ENCODE assay signal across 37 cellular contexts in the genomic region with DNA sequence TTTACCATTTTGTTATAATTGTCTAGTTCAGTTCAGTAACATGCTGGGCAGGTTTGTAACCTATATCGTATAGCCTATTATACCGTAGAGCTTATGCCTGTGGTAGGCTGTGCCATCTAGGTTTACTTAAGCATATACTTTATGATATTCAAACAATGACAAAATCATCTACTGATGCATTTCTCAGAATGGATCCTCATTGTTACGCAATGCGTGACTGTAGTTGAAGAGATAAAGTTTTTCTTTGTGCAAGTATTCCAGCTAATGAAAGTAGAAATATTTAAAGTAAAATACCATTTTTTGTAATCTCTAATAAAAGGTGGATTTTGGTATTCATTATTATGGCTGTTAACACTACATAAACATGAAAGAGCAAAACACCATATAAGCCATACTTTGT.
"Had no signal": no experiment of that assay in that cellular context is flagged by ENCODE, and none has a peak within 500 bp of the region (broad histone marks: within the 10 kb centered on the region; RNA-seq: fewer than 3 reads in every experiment).

No MANE protein-coding gene starts in this region.

- H3K36me3 Mint-ChIP-seq: activated CD4-positive, alpha-beta memory T cell treated with anti-CD3 and anti-CD28 coated beads for 36 hours; activated naive CD8-positive, alpha-beta T cell treated with anti-CD3 and anti-CD28 coated beads for 36 hours had no signal

- H3K4me1 ChIP-seq: adrenal gland, body of pancreas, breast epithelium had no signal

- H3K27ac Mint-ChIP-seq: activated B cell treated with CpG ODN at 0.5 μM for 24 hours; activated CD4-positive, alpha-beta memory T cell treated with anti-CD3 and anti-CD28 coated beads for 36 hours; activated CD4-positive, alpha-beta T cell treated with anti-CD3 and anti-CD28 coated beads, Interleukin-2, amount 10 ng/mL, durations not matched to agents 24 days and 14 days; activated CD8-positive, alpha-beta T cell treated with anti-CD3 and anti-CD28 coated beads for 36 hours; activated naive CD4-positive, alpha-beta T cell treated with anti-CD3 and anti-CD28 coated beads for 36 hours; activated naive CD4-positive, alpha-beta T cell treated with anti-CD3 and anti-CD28 coated beads, Interleukin-2, amount 50 U/mL, for 72 hours; activated naive CD8-positive, alpha-beta T cell treated with anti-CD3 and anti-CD28 coated beads for 36 hours; activated T-cell treated with anti-CD3 and anti-CD28 coated beads, Interleukin-2, amount 50 U/mL, for 72 hours; activated T-helper 1 cell treated with anti-CD3 and anti-CD28 coated beads, Interleukin-12 subunit alpha, Interleukin-12 subunit beta, Interleukin-2, Interleukin-4 antibody, amounts not matched to agents 30 ng/mL and 10 ng/mL and 1 ng/mL, durations not matched to agents 14 hours and 24 hours and 36 hours; activated T-helper 17 cell treated with anti-CD3 and anti-CD28 coated beads, Interleukin-2, amount 50 U/mL, for 72 hours; T-helper 1 cell treated with Interleukin-12 subunit alpha and Interleukin-12 subunit beta and Interleukin-4 antibody, amounts not matched to agents 30 μg/mL and 1 μg/mL, for 36 hours; T-helper 2 cell treated with Interferon-gamma antibody and Interleukin-4, amounts not matched to agents 5 μg/mL and 100 μg/mL, for 36 hours had no signal

- H3K36me3 ChIP-seq: adrenal gland, brain microvascular endothelial cell, breast epithelium had no signal

- DNase-seq: activated B cell treated with CpG ODN at 0.5 μM for 24 hours; activated CD4-positive, alpha-beta memory T cell treated with anti-CD3 and anti-CD28 coated beads for 36 hours; activated CD4-positive, alpha-beta T cell treated with anti-CD3 and anti-CD28 coated beads for 4 hours; activated CD4-positive, alpha-beta T cell treated with anti-CD3 and anti-CD28 coated beads, Interleukin-2, amount 10 ng/mL, durations not matched to agents 24 days and 14 days; activated CD4-positive, alpha-beta T cell treated with anti-CD3 and anti-CD28 coated beads, Interleukin-2, amount 50 U/mL, for 1 hour; activated CD4-positive, alpha-beta T cell treated with anti-CD3 and anti-CD28 coated beads, Interleukin-2, amount 50 U/mL, for 4 hours; activated CD4-positive, CD25-positive, alpha-beta regulatory T cell treated with anti-CD3 and anti-CD28 coated beads, Interleukin-2, amount 50 U/mL, for 72 hours; activated CD8-positive, alpha-beta memory T cell treated with anti-CD3 and anti-CD28 coated beads, Interleukin-2, amount 50 U/mL, for 4 hours; activated CD8-positive, alpha-beta T cell treated with anti-CD3 and anti-CD28 coated beads for 36 hours; activated effector memory CD4-positive, alpha-beta T cell treated with anti-CD3 and anti-CD28 coated beads, Interleukin-2, amount 50 U/mL, for 16 hours; activated gamma-delta T cell treated with Interleukin-2 at 50 U/mL for 16 hours; activated naive CD4-positive, alpha-beta T cell; activated naive CD4-positive, alpha-beta T cell treated with anti-CD3 and anti-CD28 coated beads for 36 hours; activated naive CD4-positive, alpha-beta T cell treated with anti-CD3 and anti-CD28 coated beads, Interleukin-2, amount 50 U/mL, for 16 hours; activated naive CD8-positive, alpha-beta T cell treated with anti-CD3 and anti-CD28 coated beads for 36 hours; activated T-cell treated with anti-CD3 and anti-CD28 coated beads for 4 hours; activated T-cell treated with anti-CD3 and anti-CD28 coated beads, Interleukin-2, amount 50 U/mL, for 1 hour; activated T-cell treated with anti-CD3 and anti-CD28 coated beads, Interleukin-2, amount 50 U/mL, for 4 hours; activated T-cell treated with anti-CD3 and anti-CD28 coated beads, Interleukin-2, amount 50 U/mL, for 72 hours; adrenal gland; amniotic stem cell; aorta; body of pancreas; brain microvascular endothelial cell; cerebellar nuclear complex; T-helper 2 cell; T-helper 9 cell had no signal

- FAIRE-seq: astrocyte, TTC549 had no signal

- H3K27ac ChIP-seq: adrenal gland, body of pancreas, brain microvascular endothelial cell, breast epithelium, VCaP had no signal

- H3K4me1 Mint-ChIP-seq: activated B cell treated with CpG ODN at 0.5 μM for 24 hours; activated CD4-positive, alpha-beta T cell treated with anti-CD3 and anti-CD28 coated beads, Interleukin-2, amount 10 ng/mL, durations not matched to agents 24 days and 14 days; activated naive CD8-positive, alpha-beta T cell treated with anti-CD3 and anti-CD28 coated beads for 36 hours; activated T-helper 17 cell treated with anti-CD3 and anti-CD28 coated beads, Interleukin-2, amount 50 U/mL, for 72 hours; central memory CD8-positive, alpha-beta T cell had no signal

- H3K9me3 ChIP-seq: adrenal gland, body of pancreas, breast epithelium had no signal

- H3K4me3 ChIP-seq: adrenal gland, body of pancreas, breast epithelium had no signal

- H3K27me3 ChIP-seq: adrenal gland, body of pancreas, brain microvascular endothelial cell, breast epithelium had no signal

- H3K4me3 Mint-ChIP-seq: activated B cell treated with CpG ODN at 0.5 μM for 24 hours; activated CD4-positive, alpha-beta memory T cell treated with anti-CD3 and anti-CD28 coated beads for 36 hours; activated CD4-positive, alpha-beta T cell treated with anti-CD3 and anti-CD28 coated beads, Interleukin-2, amount 10 ng/mL, durations not matched to agents 24 days and 14 days; activated CD8-positive, alpha-beta T cell treated with anti-CD3 and anti-CD28 coated beads for 36 hours; activated naive CD4-positive, alpha-beta T cell treated with anti-CD3 and anti-CD28 coated beads for 36 hours; activated naive CD8-positive, alpha-beta T cell treated with anti-CD3 and anti-CD28 coated beads for 36 hours; activated T-cell treated with anti-CD3 and anti-CD28 coated beads, Interleukin-2, amount 50 U/mL, for 4 hours; activated T-cell treated with anti-CD3 and anti-CD28 coated beads, Interleukin-2, amount 50 U/mL, for 72 hours; activated T-helper 1 cell treated with anti-CD3 and anti-CD28 coated beads, Interleukin-12 subunit alpha, Interleukin-12 subunit beta, Interleukin-2, Interleukin-4 antibody, amounts not matched to agents 30 ng/mL and 10 ng/mL and 1 ng/mL, durations not matched to agents 14 hours and 24 hours and 36 hours; activated T-helper 17 cell treated with anti-CD3 and anti-CD28 coated beads, Interleukin-2, amount 50 U/mL, for 72 hours; central memory CD8-positive, alpha-beta T cell; T-helper 1 cell treated with Interleukin-12 subunit alpha and Interleukin-12 subunit beta and Interleukin-4 antibody, amounts not matched to agents 30 μg/mL and 1 μg/mL, for 36 hours; T-helper 2 cell treated with Interferon-gamma antibody and Interleukin-4, amounts not matched to agents 5 μg/mL and 100 μg/mL, for 36 hours had no signal

- ATAC-seq: activated CD8-positive, alpha-beta T cell treated with anti-CD3 and anti-CD28 coated beads for 36 hours; activated naive CD4-positive, alpha-beta T cell treated with anti-CD3 and anti-CD28 coated beads, Interleukin-2, amount 50 U/mL, for 72 hours; activated T-cell treated with anti-CD3 and anti-CD28 coated beads, Interleukin-2, amount 50 U/mL, for 4 hours; activated T-cell treated with anti-CD3 and anti-CD28 coated beads, Interleukin-2, amount 50 U/mL, for 72 hours; activated T-helper 17 cell treated with anti-CD3 and anti-CD28 coated beads, Interleukin-2, amount 50 U/mL, for 72 hours; body of pancreas had no signal
